ENCODE assay signal across 1 cellular context in the genomic region with DNA sequence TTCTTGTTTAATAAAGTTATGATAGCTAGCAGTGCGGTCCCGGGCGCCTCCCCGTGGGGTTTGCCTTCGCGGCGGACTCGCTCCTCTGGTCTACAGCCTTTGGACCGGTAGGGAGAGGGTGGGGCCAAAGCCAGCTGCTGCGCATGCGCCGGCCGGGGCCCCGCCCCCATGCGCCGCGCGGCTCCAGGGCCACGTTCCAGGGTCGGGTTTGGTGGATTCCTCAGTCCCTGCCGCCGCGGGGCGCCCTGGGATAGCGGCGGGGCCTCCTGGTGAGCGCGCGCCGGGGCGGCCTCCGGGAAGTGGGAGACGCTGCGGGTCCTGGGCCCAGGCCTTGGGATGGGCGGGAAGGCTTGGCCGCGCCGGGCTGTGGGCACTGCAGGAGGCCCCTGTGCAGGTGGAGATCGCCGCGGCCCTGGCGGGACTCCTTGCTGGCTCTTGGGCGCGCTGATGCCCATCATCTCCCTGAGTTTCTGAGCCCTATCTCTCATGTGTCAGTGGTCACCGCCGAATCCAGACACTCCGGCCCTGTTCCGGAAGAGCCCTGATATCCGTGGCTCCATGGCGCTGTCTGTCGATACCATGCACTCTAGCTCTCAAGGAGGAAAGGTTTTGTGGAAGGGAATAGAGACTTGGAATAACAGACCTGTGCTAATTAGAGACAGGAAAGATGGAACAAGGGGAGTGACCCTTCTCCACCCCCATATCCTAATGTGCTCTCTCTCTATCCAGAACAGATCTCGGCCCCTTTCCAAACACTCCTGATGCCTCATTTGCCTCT.
TF ChIP-seq lines count a peak whose summit lies in the region.

Gene VARS2, plus strand, starts transcription at position 163 of the 778 bp plus-strand sequence. Its CDS starts 599 bp downstream, at position 762.

TF ChIP-seq in HepG2, 621 proteins besides CTCF, POLR2A, EP300 and RAD21 (continued from another document and continues in another):
- TF ChIP-seq, protein P1, sequence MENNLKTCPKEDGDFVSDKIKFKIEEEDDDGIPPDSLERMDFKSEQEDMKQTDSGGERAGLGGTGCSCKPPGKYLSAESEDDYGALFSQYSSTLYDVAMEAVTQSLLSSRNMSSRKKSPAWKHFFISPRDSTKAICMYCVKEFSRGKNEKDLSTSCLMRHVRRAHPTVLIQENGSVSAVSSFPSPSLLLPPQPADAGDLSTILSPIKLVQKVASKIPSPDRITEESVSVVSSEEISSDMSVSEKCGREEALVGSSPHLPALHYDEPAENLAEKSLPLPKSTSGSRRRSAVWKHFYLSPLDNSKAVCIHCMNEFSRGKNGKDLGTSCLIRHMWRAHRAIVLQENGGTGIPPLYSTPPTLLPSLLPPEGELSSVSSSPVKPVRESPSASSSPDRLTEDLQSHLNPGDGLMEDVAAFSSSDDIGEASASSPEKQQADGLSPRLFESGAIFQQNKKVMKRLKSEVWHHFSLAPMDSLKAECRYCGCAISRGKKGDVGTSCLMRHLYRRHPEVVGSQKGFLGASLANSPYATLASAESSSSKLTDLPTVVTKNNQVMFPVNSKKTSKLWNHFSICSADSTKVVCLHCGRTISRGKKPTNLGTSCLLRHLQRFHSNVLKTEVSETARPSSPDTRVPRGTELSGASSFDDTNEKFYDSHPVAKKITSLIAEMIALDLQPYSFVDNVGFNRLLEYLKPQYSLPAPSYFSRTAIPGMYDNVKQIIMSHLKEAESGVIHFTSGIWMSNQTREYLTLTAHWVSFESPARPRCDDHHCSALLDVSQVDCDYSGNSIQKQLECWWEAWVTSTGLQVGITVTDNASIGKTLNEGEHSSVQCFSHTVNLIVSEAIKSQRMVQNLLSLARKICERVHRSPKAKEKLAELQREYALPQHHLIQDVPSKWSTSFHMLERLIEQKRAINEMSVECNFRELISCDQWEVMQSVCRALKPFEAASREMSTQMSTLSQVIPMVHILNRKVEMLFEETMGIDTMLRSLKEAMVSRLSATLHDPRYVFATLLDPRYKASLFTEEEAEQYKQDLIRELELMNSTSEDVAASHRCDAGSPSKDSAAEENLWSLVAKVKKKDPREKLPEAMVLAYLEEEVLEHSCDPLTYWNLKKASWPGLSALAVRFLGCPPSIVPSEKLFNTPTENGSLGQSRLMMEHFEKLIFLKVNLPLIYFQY (CRISPR knock-in tag; IDR thresholded peaks at IDR 0.05; ENCODE audit: borderline replicate concordance) = peak; percentile 90
- TF ChIP-seq ZBTB2 (CRISPR knock-in tag; IDR thresholded peaks at IDR 0.05; ENCODE audit: low read depth) = peak; percentile 74; the same call in 1 of the 2 replicates
- TF ChIP-seq, protein P2, sequence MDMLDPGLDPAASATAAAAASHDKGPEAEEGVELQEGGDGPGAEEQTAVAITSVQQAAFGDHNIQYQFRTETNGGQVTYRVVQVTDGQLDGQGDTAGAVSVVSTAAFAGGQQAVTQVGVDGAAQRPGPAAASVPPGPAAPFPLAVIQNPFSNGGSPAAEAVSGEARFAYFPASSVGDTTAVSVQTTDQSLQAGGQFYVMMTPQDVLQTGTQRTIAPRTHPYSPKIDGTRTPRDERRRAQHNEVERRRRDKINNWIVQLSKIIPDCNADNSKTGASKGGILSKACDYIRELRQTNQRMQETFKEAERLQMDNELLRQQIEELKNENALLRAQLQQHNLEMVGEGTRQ (IDR thresholded peaks at IDR 0.05; ENCODE audit: low read depth, low read length) = no peak
- TF ChIP-seq, protein P2 (CRISPR knock-in tag; IDR thresholded peaks at IDR 0.05; ENCODE audit: borderline replicate concordance) = no peak
- peak; percentile 73 for TF ChIP-seq ZNF777 (CRISPR knock-in tag; IDR thresholded peaks at IDR 0.05)
- TF ChIP-seq ZNF282 (IDR thresholded peaks at IDR 0.05; ENCODE audit: partially characterized antibody) = no peak
- TF ChIP-seq SIX1 (CRISPR knock-in tag; IDR thresholded peaks at IDR 0.05; ENCODE audit: borderline replicate concordance) = 0 out of 2 replicates have a peak, but pooled peaks have one; percentile 23
- peak; percentile 48; the same call in 1 of the 2 replicates for TF ChIP-seq MTA1 (CRISPR knock-in tag; IDR thresholded peaks at IDR 0.05; ENCODE audit: borderline replicate concordance)
- TF ChIP-seq ZNF317 (CRISPR knock-in tag; IDR thresholded peaks at IDR 0.05) = peak; percentile 89
- TF ChIP-seq ZFP37 (CRISPR knock-in tag; IDR thresholded peaks at IDR 0.05; ENCODE audit: borderline replicate concordance) = no peak; the same call in 1 of the 2 replicates
- peak; percentile 98 for TF ChIP-seq ZGPAT (CRISPR knock-in tag; IDR thresholded peaks at IDR 0.05)
- TF ChIP-seq ZNF577 (CRISPR knock-in tag; IDR thresholded peaks at IDR 0.05; ENCODE audit: borderline replicate concordance, low read depth) = no peak
- TF ChIP-seq POLR2AphosphoS2 (IDR thresholded peaks at IDR 0.05; ENCODE audit: low read depth, low read length) = no peak
- no peak for TF ChIP-seq SETDB1 (CRISPR knock-in tag; IDR thresholded peaks at IDR 0.05; ENCODE audit: borderline replicate concordance)
- TF ChIP-seq PHF20 (CRISPR knock-in tag; IDR thresholded peaks at IDR 0.05) = peak; percentile 92
- TF ChIP-seq TFDP1 (CRISPR knock-in tag; IDR thresholded peaks at IDR 0.05; ENCODE audit: borderline replicate concordance) = peak; percentile 89; the same call in 1 of the 2 replicates
- TF ChIP-seq ARID3A (IDR thresholded peaks at IDR 0.05; ENCODE audit: low read depth, low read length) = 0 out of 2 replicates have a peak, but pooled peaks have one; percentile 30
- TF ChIP-seq STAG1 (CRISPR knock-in tag; IDR thresholded peaks at IDR 0.05) = peak; percentile 68
- TF ChIP-seq EHMT2 (IDR thresholded peaks at IDR 0.05; ENCODE audit: borderline replicate concordance, low read depth, low read length) = no peak
- no peak; the same call in 1 of the 2 replicates for TF ChIP-seq ZNF367 (CRISPR knock-in tag; IDR thresholded peaks at IDR 0.05; ENCODE audit: borderline replicate concordance)
- TF ChIP-seq RARA (CRISPR knock-in tag; IDR thresholded peaks at IDR 0.05) = peak; percentile 65
- TF ChIP-seq ZNF891 (CRISPR knock-in tag; IDR thresholded peaks at IDR 0.05) = peak; percentile 97
- no peak; the same call in none of the 2 replicates for TF ChIP-seq PITX1 (CRISPR knock-in tag; IDR thresholded peaks at IDR 0.05)
- TF ChIP-seq NCOA2 (CRISPR knock-in tag; IDR thresholded peaks at IDR 0.05) = peak; percentile 58
- peak; percentile 70; the same call in 1 of the 2 replicates for TF ChIP-seq CERS6 (CRISPR knock-in tag; IDR thresholded peaks at IDR 0.05)
- TF ChIP-seq ZC3H13 (CRISPR knock-in tag; IDR thresholded peaks at IDR 0.05) = peak; percentile 98
- peak; percentile 96 for TF ChIP-seq SAP130 (CRISPR knock-in tag; IDR thresholded peaks at IDR 0.05; ENCODE audit: low read depth)
- peak; percentile 74; the same call in 1 of the 2 replicates for TF ChIP-seq ZNF281 (CRISPR knock-in tag; IDR thresholded peaks at IDR 0.05; ENCODE audit: borderline replicate concordance)
- TF ChIP-seq RBFOX2 (IDR thresholded peaks at IDR 0.05; ENCODE audit: low read depth, low read length) = peak; percentile 99
- no peak for TF ChIP-seq CBX2 (IDR thresholded peaks at IDR 0.05; ENCODE audit: low read depth, low read length)
- peak; percentile 71; the same call in 1 of the 2 replicates for TF ChIP-seq CBX2 (CRISPR knock-in tag; IDR thresholded peaks at IDR 0.05; ENCODE audit: low read depth)
- TF ChIP-seq ZKSCAN5 (CRISPR knock-in tag; IDR thresholded peaks at IDR 0.05) = peak; percentile 53
- TF ChIP-seq MEF2D (CRISPR knock-in tag; IDR thresholded peaks at IDR 0.05) = peak; percentile 76; the same call in 1 of the 2 replicates
- TF ChIP-seq ZNF672 (CRISPR knock-in tag; IDR thresholded peaks at IDR 0.05) = 0 out of 2 replicates have a peak, but pooled peaks have one; percentile 77
- TF ChIP-seq, protein P3, sequence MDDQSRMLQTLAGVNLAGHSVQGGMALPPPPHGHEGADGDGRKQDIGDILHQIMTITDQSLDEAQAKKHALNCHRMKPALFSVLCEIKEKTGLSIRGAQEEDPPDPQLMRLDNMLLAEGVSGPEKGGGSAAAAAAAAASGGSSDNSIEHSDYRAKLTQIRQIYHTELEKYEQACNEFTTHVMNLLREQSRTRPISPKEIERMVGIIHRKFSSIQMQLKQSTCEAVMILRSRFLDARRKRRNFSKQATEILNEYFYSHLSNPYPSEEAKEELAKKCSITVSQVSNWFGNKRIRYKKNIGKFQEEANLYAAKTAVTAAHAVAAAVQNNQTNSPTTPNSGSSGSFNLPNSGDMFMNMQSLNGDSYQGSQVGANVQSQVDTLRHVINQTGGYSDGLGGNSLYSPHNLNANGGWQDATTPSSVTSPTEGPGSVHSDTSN (CRISPR knock-in tag; IDR thresholded peaks at IDR 0.05; ENCODE audit: borderline replicate concordance) = 0 out of 2 replicates have a peak, but pooled peaks have one; percentile 59
- peak; percentile 90; the same call in 1 of the 2 replicates for TF ChIP-seq ZNF124 (CRISPR knock-in tag; IDR thresholded peaks at IDR 0.05)
- TF ChIP-seq RXRA (CRISPR knock-in tag; IDR thresholded peaks at IDR 0.05) = peak; percentile 54
- TF ChIP-seq ZSCAN21 (CRISPR knock-in tag; IDR thresholded peaks at IDR 0.05; ENCODE audit: borderline replicate concordance) = peak; percentile 96
- peak; percentile 74; the same call in 1 of the 2 replicates for TF ChIP-seq HIVEP1 (CRISPR knock-in tag; IDR thresholded peaks at IDR 0.05)
- TF ChIP-seq RXRB (CRISPR knock-in tag; IDR thresholded peaks at IDR 0.05; ENCODE audit: borderline replicate concordance) = peak; percentile 70; the same call in 1 of the 2 replicates
- peak; percentile 83 for TF ChIP-seq MED1 (CRISPR knock-in tag; IDR thresholded peaks at IDR 0.05)
